16 cellular contexts compared by ENCODE assay signal in genomic region chr2:188114014-188114413, GRCh38.
DNase-seq lines count a peak whose midpoint lies in the region; ATAC-seq, FAIRE-seq and TF ChIP-seq lines count a peak whose summit lies in the region.
"Had no signal": no experiment of that assay in that cellular context is flagged by ENCODE, and none has a peak within 500 bp of the region (broad histone marks: within the 10 kb centered on the region; RNA-seq: fewer than 3 reads in every experiment).

No MANE protein-coding gene starts in this region.

- no peaks in the 10 kb centered on the region for H3K27me3 ChIP-seq in ACC112 (ENCODE audit: insufficient read depth, low read length)
- H3K27me3 ChIP-seq: dorsolateral prefrontal cortex had no signal

- H3K36me3 ChIP-seq in ACC112 (ENCODE audit: insufficient read depth, low read length) = no peaks in the 10 kb centered on the region

- no peak overlapping the region for H3K27ac ChIP-seq in ACC112 (ENCODE audit: low read depth, low read length)
- H3K27ac ChIP-seq: dorsolateral prefrontal cortex had no signal

- H2AFZ ChIP-seq in ACC112 (ENCODE audit: low read length, unreplicated experiment) = peak overlapping the region; percentile 41

- intact Hi-C loops in Right ventricle myocardium inferior (cut with DNase I) = no loop called here

- no peak for FAIRE-seq in GM12891 (lab: Jason Lieb, UNC)
- FAIRE-seq: GM12878 had no signal

- no peak overlapping the region for H3K4me3 ChIP-seq in ACC112 (ENCODE audit: low read depth, low read length)
- no peak overlapping the region for H3K4me3 ChIP-seq in fibroblast of pulmonary artery (replicated peaks; ENCODE audit: low read depth, low read length)
- H3K4me3 ChIP-seq: dorsolateral prefrontal cortex, GM12878 had no signal

- no peak for TF ChIP-seq POLR2A in GM12891 (IDR thresholded peaks at IDR 0.05; ENCODE audit: low read depth, low read length)

- no peak for ATAC-seq in Right ventricle myocardium inferior
- no peak for ATAC-seq in GM19324 (IDR thresholded peaks at IDR 0.05; ENCODE audit: low FRiP score, unreplicated experiment)
- ATAC-seq in GM18517 (IDR thresholded peaks at IDR 0.05; ENCODE audit: unreplicated experiment) = no peak
- ATAC-seq: GM12878; stimulated activated effector memory CD8-positive, alpha-beta T cell treated with anti-CD3 and anti-CD28 coated beads, Interleukin-12 subunit alpha, Interleukin-12 subunit beta, amount 100 ng/mL, for 72 hours had no signal

- no peaks in the 10 kb centered on the region for H3K79me2 ChIP-seq in ACC112 (ENCODE audit: control insufficient read depth, insufficient read depth, low read length, unreplicated experiment)

- TF ChIP-seq CTCF in fibroblast of pulmonary artery (IDR thresholded peaks at IDR 0.05; ENCODE audit: low read length, missing control alignments) = no peak

- peak; percentile 26 for DNase-seq in HCEC 1CT
- peak; percentile 23 for DNase-seq in SKM-1 treated with dmso at 0.1 percent for 144 hours (lab: John Stamatoyannopoulos, UW; ENCODE audit: unreplicated experiment)
- DNase-seq in fibroblast of pulmonary artery (ENCODE audit: low read depth) = peak; percentile 37
- no peak for DNase-seq in Right ventricle myocardium inferior (ENCODE audit: missing footprints)
- DNase-seq in GM12891 (ENCODE audit: insufficient read length, low spot score) = no peak
- DNase-seq: activated CD4-positive, CD25-positive, alpha-beta regulatory T cell; AML-193; dorsolateral prefrontal cortex; kidney; NCI-H1417 treated with DMSO at 0.1 percent for 48 hours; stimulated activated CD4-positive, alpha-beta T cell treated with anti-CD3 and anti-CD28 coated beads, Interleukin-4, amount 100 ng/mL, for 1 hour had no signal

- no peaks in the 10 kb centered on the region for H3K4me1 ChIP-seq in ACC112 (ENCODE audit: control insufficient read depth, insufficient read depth, low read length, unreplicated experiment)

TF ChIP-seq in GM12891, 5 proteins besides CTCF, POLR2A, EP300 and RAD21:
- TF ChIP-seq PAX5 (IDR thresholded peaks at IDR 0.05; ENCODE audit: insufficient read depth, low read length, severe bottlenecking) (no peak), POLR2AphosphoS5 (IDR thresholded peaks at IDR 0.05; ENCODE audit: low read depth, low read length) (no peak), TAF1 (IDR thresholded peaks at IDR 0.05; ENCODE audit: low read depth, low read length) (no peak), POU2F2 (IDR thresholded peaks at IDR 0.05; ENCODE audit: low read depth, low read length) (no peak), SPI1 (IDR thresholded peaks at IDR 0.05; ENCODE audit: low read depth, low read length) (no peak)

Comparison
In these comparisons a context has a peak if more than half of its experiments do, and no peak if none do; other contexts are left out.
1. DNase-seq: peak in HCEC 1CT (single experiment), SKM-1 treated with dmso at 0.1 percent for 144 hours (single experiment) and fibroblast of pulmonary artery (single experiment); none in Right ventricle myocardium inferior (single experiment) and GM12891 (single experiment).